18 cellular contexts compared by ENCODE assay signal in the genomic region with DNA sequence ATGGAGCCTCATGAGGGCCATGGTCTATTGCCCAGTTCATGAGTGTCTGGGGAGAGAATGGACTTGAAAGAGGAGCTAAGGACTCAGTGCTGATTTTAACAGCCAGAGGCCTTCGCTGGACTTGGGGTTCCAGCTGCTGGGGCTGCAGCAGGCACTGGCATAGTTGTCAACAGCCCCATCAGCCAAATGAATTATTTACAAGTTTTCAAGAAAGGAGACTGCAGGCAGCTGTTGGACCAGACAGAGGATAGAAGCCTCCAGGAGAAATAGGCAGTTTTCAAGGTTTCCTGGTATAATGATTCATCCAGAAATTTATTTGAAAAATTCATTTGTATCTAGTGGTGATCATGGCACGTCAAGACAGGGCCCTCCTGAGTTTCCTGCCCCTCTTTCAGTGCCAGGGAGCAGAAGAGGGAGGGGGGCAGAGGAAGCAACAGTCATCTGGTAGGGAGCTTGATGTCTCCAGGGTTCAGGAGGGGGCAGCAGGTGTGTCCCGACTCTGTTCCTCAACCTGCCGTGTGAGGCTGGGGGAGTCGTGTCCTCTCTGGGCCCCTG.
"Had no signal": no experiment of that assay in that cellular context is flagged by ENCODE, and none has a peak within 500 bp of the region (broad histone marks: within the 10 kb centered on the region; RNA-seq: fewer than 3 reads in every experiment).

No MANE protein-coding gene starts in this region.

- H3K4me3 ChIP-seq: breast epithelium, esophagus muscularis mucosa, lower lobe of right lung, tibial artery had no signal

- DNase-seq: activated CD4-positive, alpha-beta memory T cell treated with anti-CD3 and anti-CD28 coated beads for 36 hours; activated gamma-delta T cell treated with Interleukin-2 at 50 U/mL for 16 hours; activated naive CD8-positive, alpha-beta T cell treated with anti-CD3 and anti-CD28 coated beads, Interleukin-2, amount 10 ng/mL, durations not matched to agents 7 days and 5 days; activated T-cell treated with anti-CD3 and anti-CD28 coated beads, Interleukin-2, amount 50 U/mL, for 4 hours; aorta; foreskin fibroblast; head of caudate nucleus; left cardiac atrium; lower lobe of right lung; midbrain; stimulated activated CD4-positive, alpha-beta T cell treated with anti-CD3 and anti-CD28 coated beads, Interleukin-15, amount 100 ng/mL, for 24 hours; stimulated activated CD4-positive, alpha-beta T cell treated with anti-CD3 and anti-CD28 coated beads, Interleukin-4, amount 100 ng/mL, for 4 hours; T1000; tibial artery had no signal

- H3K27ac ChIP-seq: breast epithelium, esophagus muscularis mucosa, lower lobe of right lung, tibial artery, VCaP had no signal

- H3K4me1 ChIP-seq: breast epithelium, esophagus muscularis mucosa, lower lobe of right lung, tibial artery had no signal

- H3K36me3 ChIP-seq: breast epithelium, esophagus muscularis mucosa, lower lobe of right lung, tibial artery had no signal

- H3K27me3 ChIP-seq: breast epithelium, esophagus muscularis mucosa, tibial artery had no signal

- ATAC-seq: activated T-cell treated with anti-CD3 and anti-CD28 coated beads, Interleukin-2, amount 50 U/mL, for 4 hours; naive thymus-derived CD8-positive, alpha-beta T cell had no signal
